Comparison of ENCODE assay signal across 1 cellular context in genomic region chr20:3209023-3209945, GRCh38.
TF ChIP-seq lines count a peak whose summit lies in the region.

ITPA (plus strand) TSS chr20:3209498; CDS start chr20:3209552, 54 bp downstream.

TF ChIP-seq in PFSK-1, 5 proteins besides CTCF, POLR2A, EP300 and RAD21 (continued from another document):
- TF ChIP-seq REST (IDR thresholded peaks at IDR 0.05; ENCODE audit: insufficient read depth in 1 of 2, low read depth in 2 of 2, low read length in 2 of 2), result 0 out of 4 replicates have a peak, but pooled peaks of 1 of the 2 experiments have one; percentile 25
